1 cellular context compared by ENCODE assay signal in genomic region chr22:28940441-28940840, GRCh38.
TF ChIP-seq lines count a peak whose summit lies in the region.

No MANE protein-coding gene starts in this region.

TF ChIP-seq in GM23338, 12 proteins besides CTCF, POLR2A, EP300 and RAD21 (continued from another document):
- TF ChIP-seq, protein P1, sequence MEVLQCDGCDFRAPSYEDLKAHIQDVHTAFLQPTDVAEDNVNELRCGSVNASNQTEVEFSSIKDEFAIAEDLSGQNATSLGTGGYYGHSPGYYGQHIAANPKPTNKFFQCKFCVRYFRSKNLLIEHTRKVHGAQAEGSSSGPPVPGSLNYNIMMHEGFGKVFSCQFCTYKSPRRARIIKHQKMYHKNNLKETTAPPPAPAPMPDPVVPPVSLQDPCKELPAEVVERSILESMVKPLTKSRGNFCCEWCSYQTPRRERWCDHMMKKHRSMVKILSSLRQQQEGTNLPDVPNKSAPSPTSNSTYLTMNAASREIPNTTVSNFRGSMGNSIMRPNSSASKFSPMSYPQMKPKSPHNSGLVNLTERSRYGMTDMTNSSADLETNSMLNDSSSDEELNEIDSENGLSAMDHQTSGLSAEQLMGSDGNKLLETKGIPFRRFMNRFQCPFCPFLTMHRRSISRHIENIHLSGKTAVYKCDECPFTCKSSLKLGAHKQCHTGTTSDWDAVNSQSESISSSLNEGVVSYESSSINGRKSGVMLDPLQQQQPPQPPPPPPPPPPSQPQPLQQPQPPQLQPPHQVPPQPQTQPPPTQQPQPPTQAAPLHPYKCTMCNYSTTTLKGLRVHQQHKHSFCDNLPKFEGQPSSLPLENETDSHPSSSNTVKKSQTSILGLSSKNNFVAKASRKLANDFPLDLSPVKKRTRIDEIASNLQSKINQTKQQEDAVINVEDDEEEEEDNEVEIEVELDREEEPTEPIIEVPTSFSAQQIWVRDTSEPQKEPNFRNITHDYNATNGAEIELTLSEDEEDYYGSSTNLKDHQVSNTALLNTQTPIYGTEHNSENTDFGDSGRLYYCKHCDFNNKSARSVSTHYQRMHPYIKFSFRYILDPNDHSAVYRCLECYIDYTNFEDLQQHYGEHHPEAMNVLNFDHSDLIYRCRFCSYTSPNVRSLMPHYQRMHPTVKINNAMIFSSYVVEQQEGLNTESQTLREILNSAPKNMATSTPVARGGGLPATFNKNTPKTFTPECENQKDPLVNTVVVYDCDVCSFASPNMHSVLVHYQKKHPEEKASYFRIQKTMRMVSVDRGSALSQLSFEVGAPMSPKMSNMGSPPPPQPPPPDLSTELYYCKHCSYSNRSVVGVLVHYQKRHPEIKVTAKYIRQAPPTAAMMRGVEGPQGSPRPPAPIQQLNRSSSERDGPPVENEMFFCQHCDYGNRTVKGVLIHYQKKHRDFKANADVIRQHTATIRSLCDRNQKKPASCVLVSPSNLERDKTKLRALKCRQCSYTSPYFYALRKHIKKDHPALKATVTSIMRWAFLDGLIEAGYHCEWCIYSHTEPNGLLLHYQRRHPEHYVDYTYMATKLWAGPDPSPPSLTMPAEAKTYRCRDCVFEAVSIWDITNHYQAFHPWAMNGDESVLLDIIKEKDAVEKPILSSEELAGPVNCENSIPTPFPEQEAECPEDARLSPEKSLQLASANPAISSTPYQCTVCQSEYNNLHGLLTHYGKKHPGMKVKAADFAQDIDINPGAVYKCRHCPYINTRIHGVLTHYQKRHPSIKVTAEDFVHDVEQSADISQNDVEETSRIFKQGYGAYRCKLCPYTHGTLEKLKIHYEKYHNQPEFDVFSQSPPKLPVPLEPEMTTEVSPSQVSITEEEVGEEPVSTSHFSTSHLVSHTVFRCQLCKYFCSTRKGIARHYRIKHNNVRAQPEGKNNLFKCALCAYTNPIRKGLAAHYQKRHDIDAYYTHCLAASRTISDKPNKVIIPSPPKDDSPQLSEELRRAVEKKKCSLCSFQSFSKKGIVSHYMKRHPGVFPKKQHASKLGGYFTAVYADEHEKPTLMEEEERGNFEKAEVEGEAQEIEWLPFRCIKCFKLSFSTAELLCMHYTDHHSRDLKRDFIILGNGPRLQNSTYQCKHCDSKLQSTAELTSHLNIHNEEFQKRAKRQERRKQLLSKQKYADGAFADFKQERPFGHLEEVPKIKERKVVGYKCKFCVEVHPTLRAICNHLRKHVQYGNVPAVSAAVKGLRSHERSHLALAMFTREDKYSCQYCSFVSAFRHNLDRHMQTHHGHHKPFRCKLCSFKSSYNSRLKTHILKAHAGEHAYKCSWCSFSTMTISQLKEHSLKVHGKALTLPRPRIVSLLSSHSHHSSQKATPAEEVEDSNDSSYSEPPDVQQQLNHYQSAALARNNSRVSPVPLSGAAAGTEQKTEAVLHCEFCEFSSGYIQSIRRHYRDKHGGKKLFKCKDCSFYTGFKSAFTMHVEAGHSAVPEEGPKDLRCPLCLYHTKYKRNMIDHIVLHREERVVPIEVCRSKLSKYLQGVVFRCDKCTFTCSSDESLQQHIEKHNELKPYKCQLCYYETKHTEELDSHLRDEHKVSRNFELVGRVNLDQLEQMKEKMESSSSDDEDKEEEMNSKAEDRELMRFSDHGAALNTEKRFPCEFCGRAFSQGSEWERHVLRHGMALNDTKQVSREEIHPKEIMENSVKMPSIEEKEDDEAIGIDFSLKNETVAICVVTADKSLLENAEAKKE (CRISPR knock-in tag; IDR thresholded peaks at IDR 0.05) = no peak
- TF ChIP-seq ZNF331 (CRISPR knock-in tag; IDR thresholded peaks at IDR 0.05; ENCODE audit: low read depth) = no peak
TF ChIP-seq in GM23338: peak in this region for 0.
